In the genomic region with DNA sequence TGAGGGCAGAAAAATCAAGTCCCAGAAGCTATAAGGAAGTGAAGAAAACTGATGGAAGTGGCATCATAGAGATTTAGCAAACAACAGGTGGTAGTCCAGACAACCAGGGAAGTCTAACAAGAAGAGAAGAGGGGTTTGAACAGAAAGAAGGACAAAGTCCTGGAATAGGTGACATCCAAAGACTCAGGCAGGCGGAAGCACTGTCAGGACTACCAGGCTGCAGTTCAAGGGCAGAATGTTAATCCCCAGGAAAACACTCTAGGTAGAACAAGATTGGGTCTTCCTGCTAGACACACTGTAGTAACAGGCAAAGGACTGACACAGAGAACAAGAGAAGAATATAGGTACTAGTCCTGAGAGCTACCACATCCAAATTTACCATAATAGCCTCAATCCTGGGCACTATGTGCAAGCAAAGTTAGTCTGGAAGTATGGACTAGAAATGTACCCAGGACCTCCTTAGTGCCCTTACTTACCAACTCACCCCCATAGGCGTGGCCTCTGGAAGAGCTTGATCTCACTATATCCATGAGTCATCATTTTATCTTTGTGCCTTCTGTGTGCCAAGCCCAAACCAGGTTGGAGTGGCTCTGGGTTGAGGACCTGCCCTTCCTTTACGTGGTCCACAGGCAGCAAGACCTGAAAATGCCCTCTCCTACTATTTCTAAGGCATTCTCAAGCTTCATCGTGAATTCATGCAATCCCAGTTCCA, we compare ENCODE assay signal across 1 cellular context.
TF ChIP-seq lines count a peak whose summit lies in the region.

No MANE protein-coding gene starts in this region.

TF ChIP-seq in HepG2, 621 proteins besides CTCF, POLR2A, EP300 and RAD21 (continued from another document and continues in another):
- TF ChIP-seq, protein P1, sequence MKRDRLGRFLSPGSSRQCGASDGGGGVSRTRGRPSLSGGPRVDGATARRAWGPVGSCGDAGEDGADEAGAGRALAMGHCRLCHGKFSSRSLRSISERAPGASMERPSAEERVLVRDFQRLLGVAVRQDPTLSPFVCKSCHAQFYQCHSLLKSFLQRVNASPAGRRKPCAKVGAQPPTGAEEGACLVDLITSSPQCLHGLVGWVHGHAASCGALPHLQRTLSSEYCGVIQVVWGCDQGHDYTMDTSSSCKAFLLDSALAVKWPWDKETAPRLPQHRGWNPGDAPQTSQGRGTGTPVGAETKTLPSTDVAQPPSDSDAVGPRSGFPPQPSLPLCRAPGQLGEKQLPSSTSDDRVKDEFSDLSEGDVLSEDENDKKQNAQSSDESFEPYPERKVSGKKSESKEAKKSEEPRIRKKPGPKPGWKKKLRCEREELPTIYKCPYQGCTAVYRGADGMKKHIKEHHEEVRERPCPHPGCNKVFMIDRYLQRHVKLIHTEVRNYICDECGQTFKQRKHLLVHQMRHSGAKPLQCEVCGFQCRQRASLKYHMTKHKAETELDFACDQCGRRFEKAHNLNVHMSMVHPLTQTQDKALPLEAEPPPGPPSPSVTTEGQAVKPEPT (CRISPR knock-in tag; IDR thresholded peaks at IDR 0.05; ENCODE audit: low read depth): no peak
- TF ChIP-seq NAIF1 (CRISPR knock-in tag; IDR thresholded peaks at IDR 0.05; ENCODE audit: borderline replicate concordance) (no peak), ZNF30 (CRISPR knock-in tag; IDR thresholded peaks at IDR 0.05) (no peak), HCFC1 (IDR thresholded peaks at IDR 0.05; ENCODE audit: low read depth, low read length) (no peak), MTF2 (CRISPR knock-in tag; IDR thresholded peaks at IDR 0.05; ENCODE audit: borderline replicate concordance) (no peak), ZMYM4 (CRISPR knock-in tag; IDR thresholded peaks at IDR 0.05) (peak; percentile 77), SNRNP70 (IDR thresholded peaks at IDR 0.05; ENCODE audit: low read depth, low read length) (no peak), ARNT (IDR thresholded peaks at IDR 0.05) (no peak), ZSCAN9 (CRISPR knock-in tag; IDR thresholded peaks at IDR 0.05; ENCODE audit: borderline replicate concordance) (peak; percentile 44; the same call in 1 of the 2 replicates), MZF1 (CRISPR knock-in tag; IDR thresholded peaks at IDR 0.05; ENCODE audit: borderline replicate concordance) (no peak), ZNF83 (CRISPR knock-in tag; IDR thresholded peaks at IDR 0.05; ENCODE audit: borderline replicate concordance) (no peak), MED13 (CRISPR knock-in tag; IDR thresholded peaks at IDR 0.05) (no peak), BHLHE40 (IDR thresholded peaks at IDR 0.05; ENCODE audit: low read length) (no peak), ISX (CRISPR knock-in tag; conservative IDR thresholded peaks at IDR 0.05) (no peak), ARID2 (CRISPR knock-in tag; IDR thresholded peaks at IDR 0.05; ENCODE audit: borderline replicate concordance) (no peak), KDM1A (CRISPR knock-in tag; IDR thresholded peaks at IDR 0.05) (no peak), SATB2 (CRISPR knock-in tag; IDR thresholded peaks at IDR 0.05) (no peak), ZNF616 (CRISPR knock-in tag; IDR thresholded peaks at IDR 0.05; ENCODE audit: low read depth) (no peak), MAFF (IDR thresholded peaks at IDR 0.05; ENCODE audit: low read depth, low read length) (peak; percentile 97), CENPX (CRISPR knock-in tag; IDR thresholded peaks at IDR 0.05) (no peak), KLF15 (CRISPR knock-in tag; IDR thresholded peaks at IDR 0.05; ENCODE audit: borderline replicate concordance) (no peak), ZNF143 (CRISPR knock-in tag; IDR thresholded peaks at IDR 0.05) (no peak), ADNP (CRISPR knock-in tag; IDR thresholded peaks at IDR 0.05) (no peak), ZEB1 (IDR thresholded peaks at IDR 0.05; ENCODE audit: insufficient replicate concordance, low read depth) (peak; percentile 89), ZNF816 (CRISPR knock-in tag; IDR thresholded peaks at IDR 0.05; ENCODE audit: borderline replicate concordance) (no peak), NR2F2 (IDR thresholded peaks at IDR 0.05; ENCODE audit: borderline replicate concordance, low read depth) (no peak), GATA4 (IDR thresholded peaks at IDR 0.05; ENCODE audit: borderline replicate concordance, low read depth) (peak; percentile 36; the same call in 1 of the 2 replicates), ZNF567 (CRISPR knock-in tag; IDR thresholded peaks at IDR 0.05; ENCODE audit: borderline replicate concordance) (no peak)
- TF ChIP-seq, protein P2, sequence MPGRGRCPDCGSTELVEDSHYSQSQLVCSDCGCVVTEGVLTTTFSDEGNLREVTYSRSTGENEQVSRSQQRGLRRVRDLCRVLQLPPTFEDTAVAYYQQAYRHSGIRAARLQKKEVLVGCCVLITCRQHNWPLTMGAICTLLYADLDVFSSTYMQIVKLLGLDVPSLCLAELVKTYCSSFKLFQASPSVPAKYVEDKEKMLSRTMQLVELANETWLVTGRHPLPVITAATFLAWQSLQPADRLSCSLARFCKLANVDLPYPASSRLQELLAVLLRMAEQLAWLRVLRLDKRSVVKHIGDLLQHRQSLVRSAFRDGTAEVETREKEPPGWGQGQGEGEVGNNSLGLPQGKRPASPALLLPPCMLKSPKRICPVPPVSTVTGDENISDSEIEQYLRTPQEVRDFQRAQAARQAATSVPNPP (CRISPR knock-in tag; IDR thresholded peaks at IDR 0.05): no peak
- TF ChIP-seq, protein P3, sequence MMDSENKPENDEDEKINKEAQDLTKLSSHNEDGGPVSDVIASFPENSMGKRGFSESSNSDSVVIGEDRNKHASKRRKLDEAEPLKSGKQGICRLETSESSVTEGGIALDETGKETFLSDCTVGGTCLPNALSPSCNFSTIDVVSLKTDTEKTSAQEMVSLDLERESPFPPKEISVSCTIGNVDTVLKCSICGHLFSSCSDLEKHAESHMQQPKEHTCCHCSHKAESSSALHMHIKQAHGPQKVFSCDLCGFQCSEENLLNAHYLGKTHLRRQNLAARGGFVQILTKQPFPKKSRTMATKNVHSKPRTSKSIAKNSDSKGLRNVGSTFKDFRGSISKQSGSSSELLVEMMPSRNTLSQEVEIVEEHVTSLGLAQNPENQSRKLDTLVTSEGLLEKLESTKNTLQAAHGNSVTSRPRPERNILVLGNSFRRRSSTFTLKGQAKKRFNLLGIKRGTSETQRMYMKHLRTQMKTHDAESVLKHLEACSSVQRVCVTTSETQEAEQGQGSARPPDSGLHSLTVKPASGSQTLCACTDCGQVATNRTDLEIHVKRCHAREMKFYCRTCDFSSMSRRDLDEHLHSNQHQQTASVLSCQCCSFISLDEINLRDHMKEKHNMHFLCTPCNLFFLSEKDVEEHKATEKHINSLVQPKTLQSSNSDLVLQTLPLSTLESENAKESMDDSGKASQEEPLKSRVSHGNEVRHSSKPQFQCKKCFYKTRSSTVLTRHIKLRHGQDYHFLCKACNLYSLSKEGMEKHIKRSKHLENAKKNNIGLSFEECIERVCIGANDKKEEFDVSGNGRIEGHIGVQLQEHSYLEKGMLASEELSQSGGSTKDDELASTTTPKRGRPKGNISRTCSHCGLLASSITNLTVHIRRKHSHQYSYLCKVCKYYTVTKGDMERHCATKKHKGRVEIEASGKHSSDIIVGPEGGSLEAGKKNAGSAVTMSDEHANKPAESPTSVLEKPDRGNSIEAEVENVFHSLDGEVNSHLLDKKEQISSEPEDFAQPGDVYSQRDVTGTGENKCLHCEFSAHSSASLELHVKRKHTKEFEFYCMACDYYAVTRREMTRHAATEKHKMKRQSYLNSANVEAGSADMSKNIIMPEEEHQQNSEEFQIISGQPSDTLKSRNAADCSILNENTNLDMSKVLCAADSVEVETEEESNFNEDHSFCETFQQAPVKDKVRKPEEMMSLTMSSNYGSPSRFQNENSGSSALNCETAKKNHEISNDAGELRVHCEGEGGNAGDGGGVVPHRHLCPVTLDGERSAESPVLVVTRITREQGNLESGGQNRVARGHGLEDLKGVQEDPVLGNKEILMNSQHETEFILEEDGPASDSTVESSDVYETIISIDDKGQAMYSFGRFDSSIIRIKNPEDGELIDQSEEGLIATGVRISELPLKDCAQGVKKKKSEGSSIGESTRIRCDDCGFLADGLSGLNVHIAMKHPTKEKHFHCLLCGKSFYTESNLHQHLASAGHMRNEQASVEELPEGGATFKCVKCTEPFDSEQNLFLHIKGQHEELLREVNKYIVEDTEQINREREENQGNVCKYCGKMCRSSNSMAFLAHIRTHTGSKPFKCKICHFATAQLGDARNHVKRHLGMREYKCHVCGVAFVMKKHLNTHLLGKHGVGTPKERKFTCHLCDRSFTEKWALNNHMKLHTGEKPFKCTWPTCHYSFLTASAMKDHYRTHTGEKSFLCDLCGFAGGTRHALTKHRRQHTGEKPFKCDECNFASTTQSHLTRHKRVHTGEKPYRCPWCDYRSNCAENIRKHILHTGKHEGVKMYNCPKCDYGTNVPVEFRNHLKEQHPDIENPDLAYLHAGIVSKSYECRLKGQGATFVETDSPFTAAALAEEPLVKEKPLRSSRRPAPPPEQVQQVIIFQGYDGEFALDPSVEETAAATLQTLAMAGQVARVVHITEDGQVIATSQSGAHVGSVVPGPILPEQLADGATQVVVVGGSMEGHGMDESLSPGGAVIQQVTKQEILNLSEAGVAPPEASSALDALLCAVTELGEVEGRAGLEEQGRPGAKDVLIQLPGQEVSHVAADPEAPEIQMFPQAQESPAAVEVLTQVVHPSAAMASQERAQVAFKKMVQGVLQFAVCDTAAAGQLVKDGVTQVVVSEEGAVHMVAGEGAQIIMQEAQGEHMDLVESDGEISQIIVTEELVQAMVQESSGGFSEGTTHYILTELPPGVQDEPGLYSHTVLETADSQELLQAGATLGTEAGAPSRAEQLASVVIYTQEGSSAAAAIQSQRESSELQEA (CRISPR knock-in tag; IDR thresholded peaks at IDR 0.05; ENCODE audit: not compliant biosample characterization): no peak
- TF ChIP-seq, protein P4, sequence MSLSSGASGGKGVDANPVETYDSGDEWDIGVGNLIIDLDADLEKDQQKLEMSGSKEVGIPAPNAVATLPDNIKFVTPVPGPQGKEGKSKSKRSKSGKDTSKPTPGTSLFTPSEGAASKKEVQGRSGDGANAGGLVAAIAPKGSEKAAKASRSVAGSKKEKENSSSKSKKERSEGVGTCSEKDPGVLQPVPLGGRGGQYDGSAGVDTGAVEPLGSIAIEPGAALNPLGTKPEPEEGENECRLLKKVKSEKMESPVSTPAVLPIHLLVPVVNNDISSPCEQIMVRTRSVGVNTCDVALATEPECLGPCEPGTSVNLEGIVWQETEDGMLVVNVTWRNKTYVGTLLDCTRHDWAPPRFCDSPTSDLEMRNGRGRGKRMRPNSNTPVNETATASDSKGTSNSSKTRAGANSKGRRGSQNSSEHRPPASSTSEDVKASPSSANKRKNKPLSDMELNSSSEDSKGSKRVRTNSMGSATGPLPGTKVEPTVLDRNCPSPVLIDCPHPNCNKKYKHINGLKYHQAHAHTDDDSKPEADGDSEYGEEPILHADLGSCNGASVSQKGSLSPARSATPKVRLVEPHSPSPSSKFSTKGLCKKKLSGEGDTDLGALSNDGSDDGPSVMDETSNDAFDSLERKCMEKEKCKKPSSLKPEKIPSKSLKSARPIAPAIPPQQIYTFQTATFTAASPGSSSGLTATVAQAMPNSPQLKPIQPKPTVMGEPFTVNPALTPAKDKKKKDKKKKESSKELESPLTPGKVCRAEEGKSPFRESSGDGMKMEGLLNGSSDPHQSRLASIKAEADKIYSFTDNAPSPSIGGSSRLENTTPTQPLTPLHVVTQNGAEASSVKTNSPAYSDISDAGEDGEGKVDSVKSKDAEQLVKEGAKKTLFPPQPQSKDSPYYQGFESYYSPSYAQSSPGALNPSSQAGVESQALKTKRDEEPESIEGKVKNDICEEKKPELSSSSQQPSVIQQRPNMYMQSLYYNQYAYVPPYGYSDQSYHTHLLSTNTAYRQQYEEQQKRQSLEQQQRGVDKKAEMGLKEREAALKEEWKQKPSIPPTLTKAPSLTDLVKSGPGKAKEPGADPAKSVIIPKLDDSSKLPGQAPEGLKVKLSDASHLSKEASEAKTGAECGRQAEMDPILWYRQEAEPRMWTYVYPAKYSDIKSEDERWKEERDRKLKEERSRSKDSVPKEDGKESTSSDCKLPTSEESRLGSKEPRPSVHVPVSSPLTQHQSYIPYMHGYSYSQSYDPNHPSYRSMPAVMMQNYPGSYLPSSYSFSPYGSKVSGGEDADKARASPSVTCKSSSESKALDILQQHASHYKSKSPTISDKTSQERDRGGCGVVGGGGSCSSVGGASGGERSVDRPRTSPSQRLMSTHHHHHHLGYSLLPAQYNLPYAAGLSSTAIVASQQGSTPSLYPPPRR (CRISPR knock-in tag; IDR thresholded peaks at IDR 0.05; ENCODE audit: borderline replicate concordance): peak; percentile 70; the same call in 1 of the 2 replicates
- TF ChIP-seq, protein P5, sequence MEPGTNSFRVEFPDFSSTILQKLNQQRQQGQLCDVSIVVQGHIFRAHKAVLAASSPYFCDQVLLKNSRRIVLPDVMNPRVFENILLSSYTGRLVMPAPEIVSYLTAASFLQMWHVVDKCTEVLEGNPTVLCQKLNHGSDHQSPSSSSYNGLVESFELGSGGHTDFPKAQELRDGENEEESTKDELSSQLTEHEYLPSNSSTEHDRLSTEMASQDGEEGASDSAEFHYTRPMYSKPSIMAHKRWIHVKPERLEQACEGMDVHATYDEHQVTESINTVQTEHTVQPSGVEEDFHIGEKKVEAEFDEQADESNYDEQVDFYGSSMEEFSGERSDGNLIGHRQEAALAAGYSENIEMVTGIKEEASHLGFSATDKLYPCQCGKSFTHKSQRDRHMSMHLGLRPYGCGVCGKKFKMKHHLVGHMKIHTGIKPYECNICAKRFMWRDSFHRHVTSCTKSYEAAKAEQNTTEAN (CRISPR knock-in tag; conservative IDR thresholded peaks at IDR 0.05): peak; percentile 67; the same call in 1 of the 2 replicates
- TF ChIP-seq, protein P6, sequence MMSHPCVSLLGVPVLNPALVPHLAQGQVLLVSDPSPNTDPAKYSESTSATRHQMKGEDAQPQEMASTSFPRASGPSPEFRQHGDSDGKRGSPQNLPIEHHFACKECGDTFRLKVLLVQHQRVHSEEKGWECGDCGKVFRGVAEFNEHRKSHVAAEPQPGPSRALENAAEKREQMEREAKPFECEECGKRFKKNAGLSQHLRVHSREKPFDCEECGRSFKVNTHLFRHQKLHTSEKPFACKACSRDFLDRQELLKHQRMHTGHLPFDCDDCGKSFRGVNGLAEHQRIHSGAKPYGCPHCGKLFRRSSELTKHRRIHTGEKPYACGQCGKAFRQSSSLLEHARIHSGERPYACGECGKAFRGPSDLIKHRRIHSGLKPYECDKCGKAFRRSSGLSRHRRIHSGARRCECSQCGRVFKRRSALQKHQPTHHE (CRISPR knock-in tag; IDR thresholded peaks at IDR 0.05; ENCODE audit: borderline replicate concordance): no peak; the same call in 1 of the 2 replicates
- TF ChIP-seq, protein P7, sequence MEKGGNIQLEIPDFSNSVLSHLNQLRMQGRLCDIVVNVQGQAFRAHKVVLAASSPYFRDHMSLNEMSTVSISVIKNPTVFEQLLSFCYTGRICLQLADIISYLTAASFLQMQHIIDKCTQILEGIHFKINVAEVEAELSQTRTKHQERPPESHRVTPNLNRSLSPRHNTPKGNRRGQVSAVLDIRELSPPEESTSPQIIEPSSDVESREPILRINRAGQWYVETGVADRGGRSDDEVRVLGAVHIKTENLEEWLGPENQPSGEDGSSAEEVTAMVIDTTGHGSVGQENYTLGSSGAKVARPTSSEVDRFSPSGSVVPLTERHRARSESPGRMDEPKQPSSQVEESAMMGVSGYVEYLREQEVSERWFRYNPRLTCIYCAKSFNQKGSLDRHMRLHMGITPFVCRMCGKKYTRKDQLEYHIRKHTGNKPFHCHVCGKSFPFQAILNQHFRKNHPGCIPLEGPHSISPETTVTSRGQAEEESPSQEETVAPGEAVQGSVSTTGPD (CRISPR knock-in tag; IDR thresholded peaks at IDR 0.05): no peak
